12 cellular contexts compared by ENCODE assay signal in genomic region chr7:129122086-129122750, GRCh38. TPM values are rescaled to one million over a fixed set of nuclear protein-coding genes. Genes with fewer than 3 reads are reported as not detected.
DNase-seq lines count a peak whose midpoint lies in the region; ATAC-seq and TF ChIP-seq lines count a peak whose summit lies in the region.
"Had no signal": no experiment of that assay in that cellular context is flagged by ENCODE, and none has a peak within 500 bp of the region (broad histone marks: within the 10 kb centered on the region; RNA-seq: fewer than 3 reads in every experiment).

No MANE protein-coding gene starts in this region.

- intact Hi-C loops in A673 (cut with micrococcal nuclease; ENCODE audit: unreplicated experiment) = no loop called here

- H3K4me2 ChIP-seq in KMS-11 = peak overlapping the region; percentile 89

- CTCF ChIA-PET in A673 (lab: Charles Lee) = interaction anchor here (0.7 kb wide), 1 partner anchor 30 kb away, joined by 3 read pairs; no protein-coding TSS in a partner anchor

- H3K36me3 ChIP-seq in KMS-11 (ENCODE audit: insufficient read depth) (no peaks in the 10 kb centered on the region), A673 (ENCODE audit: insufficient read depth, low read length, poor library complexity, severe bottlenecking) (no peaks in the 10 kb centered on the region)

- no peak overlapping the region for H3K4me3 Mint-ChIP-seq in stimulated activated naive CD8-positive, alpha-beta T cell treated with anti-CD3 and anti-CD28 coated beads, Interleukin-15, Interleukin-2, amounts not matched to agents 100 ng/mL and 50 ng/mL, for 24 hours
- H3K4me3 Mint-ChIP-seq: H9 had no signal

- POLR2A ChIA-PET in A673 (lab: Charles Lee; ENCODE audit: low non-redundant PET) = no interaction called here

- peaks cover 51% of the 10 kb centered on the region for H3K4me1 ChIP-seq in KMS-11 (ENCODE audit: low read depth, poor library complexity, severe bottlenecking)
- no peaks in the 10 kb centered on the region for H3K4me1 ChIP-seq in A673 (ENCODE audit: insufficient read depth, low read length, poor library complexity, severe bottlenecking)
- H3K4me1 ChIP-seq: psoas muscle had no signal

- DNase-seq in stimulated activated naive CD8-positive, alpha-beta T cell treated with anti-CD3 and anti-CD28 coated beads, Interleukin-15, Interleukin-2, amounts not matched to agents 100 U/mL and 50 U/mL, for 24 hours = no peak
- no peak for DNase-seq in foreskin fibroblast
- DNase-seq in activated effector memory CD4-positive, alpha-beta T cell treated with anti-CD3 and anti-CD28 coated beads, Interleukin-2, amount 50 U/mL, for 16 hours = no peak
- no peak for DNase-seq in A673 (ENCODE audit: low spot score)
- no peak for DNase-seq in medulla oblongata (ENCODE audit: extremely low spot score)
- DNase-seq: H9, NCI-H2081 treated with DMSO at 0.1 percent for 48 hours, psoas muscle had no signal

- no peaks in the 10 kb centered on the region for H3K27me3 ChIP-seq in KMS-11 (ENCODE audit: insufficient read depth, low read depth)
- no peaks in the 10 kb centered on the region for H3K27me3 ChIP-seq in A673 (replicated peaks; ENCODE audit: insufficient read depth, low read depth, low read length, poor library complexity)

- peak overlapping the region; percentile 85 for H3K27ac Mint-ChIP-seq in stimulated activated naive CD8-positive, alpha-beta T cell treated with anti-CD3 and anti-CD28 coated beads, Interleukin-15, Interleukin-2, amounts not matched to agents 100 ng/mL and 50 ng/mL, for 24 hours
- H3K27ac Mint-ChIP-seq: H9 had no signal

- peaks cover 8% of the 10 kb centered on the region for H3K9me3 ChIP-seq in A673 (ENCODE audit: low read depth, low read length, poor library complexity, severe bottlenecking)

- BruUV-seq in A673 (replicated peaks; lab: Mats Ljungman, UMichigan) = no TSS peak

- peaks cover 15% of the 10 kb centered on the region for H3K36me3 Mint-ChIP-seq in stimulated activated naive CD8-positive, alpha-beta T cell treated with anti-CD3 and anti-CD28 coated beads, Interleukin-15, Interleukin-2, amounts not matched to agents 100 ng/mL and 50 ng/mL, for 24 hours (ENCODE audit: low read depth)

- no peak for ATAC-seq in stimulated activated naive CD8-positive, alpha-beta T cell treated with anti-CD3 and anti-CD28 coated beads, Interleukin-15, Interleukin-2, amounts not matched to agents 100 U/mL and 50 U/mL, for 24 hours
- peak; percentile 47 for ATAC-seq in HG02678 (IDR thresholded peaks at IDR 0.05; ENCODE audit: unreplicated experiment)
- ATAC-seq: psoas muscle had no signal

- H3K9me3 Mint-ChIP-seq in stimulated activated naive CD8-positive, alpha-beta T cell treated with anti-CD3 and anti-CD28 coated beads, Interleukin-15, Interleukin-2, amounts not matched to agents 100 ng/mL and 50 ng/mL, for 24 hours = peaks cover 10% of the 10 kb centered on the region

- H3K4me3 ChIP-seq in KMS-11 (IDR thresholded peaks at IDR 0.05; ENCODE audit: insufficient read depth, low read depth, low read length) = no peak overlapping the region
- no peak overlapping the region for H3K4me3 ChIP-seq in foreskin fibroblast (ENCODE audit: low read depth in 1 of 2, low read length in 2 of 2)
- no peak overlapping the region for H3K4me3 ChIP-seq in A673 (ENCODE audit: low read depth, low read length, poor library complexity, severe bottlenecking)
- H3K4me3 ChIP-seq: psoas muscle had no signal

- peak overlapping the region; percentile 70 for H3K9ac ChIP-seq in KMS-11

- peak overlapping the region; percentile 66 for H2AFZ ChIP-seq in KMS-11 (ENCODE audit: low read depth)

- peaks cover 29% of the 10 kb centered on the region for H3K4me1 Mint-ChIP-seq in stimulated activated naive CD8-positive, alpha-beta T cell treated with anti-CD3 and anti-CD28 coated beads, Interleukin-15, Interleukin-2, amounts not matched to agents 100 ng/mL and 50 ng/mL, for 24 hours (ENCODE audit: low read depth)
- H3K4me1 Mint-ChIP-seq: H9 had no signal

- H4K20me1 ChIP-seq in KMS-11 (ENCODE audit: insufficient read depth) = no peaks in the 10 kb centered on the region

- H3K79me2 ChIP-seq in KMS-11 (ENCODE audit: insufficient read depth, low read depth) = no peaks in the 10 kb centered on the region

- H3K27ac ChIP-seq in KMS-11 (peak overlapping the region; percentile 96), A673 (ENCODE audit: low read depth, low read length, poor library complexity, severe bottlenecking) (no peak overlapping the region)
- H3K27ac ChIP-seq: C4-2B, psoas muscle had no signal

- TF ChIP-seq CTCF in KMS-11 (conservative IDR thresholded peaks at IDR 0.05; ENCODE audit: low read depth, low read length) = no peak
- no peak for TF ChIP-seq CTCF in foreskin fibroblast (IDR thresholded peaks at IDR 0.05; ENCODE audit: low read depth, low read length)
- no peak for TF ChIP-seq CTCF in A673 (conservative IDR thresholded peaks at IDR 0.05; ENCODE audit: low read depth, low read length)

- H3K27me3 Mint-ChIP-seq in stimulated activated naive CD8-positive, alpha-beta T cell treated with anti-CD3 and anti-CD28 coated beads, Interleukin-15, Interleukin-2, amounts not matched to agents 100 ng/mL and 50 ng/mL, for 24 hours = no peaks in the 10 kb centered on the region

RNA-seq across cellular contexts. Expression of gene TSPAN33, which starts 22.3 kb away (rescaled TPM):
- total RNA-seq in A673 (2021) = 1.6 and 3.5 TPM in 2 replicates
